ENCODE assay signal across 8 cellular contexts in genomic region chr10:102673961-102674511, GRCh38. TPM values are rescaled to one million over a fixed set of nuclear protein-coding genes. Genes with fewer than 3 reads are reported as not detected.
DNase-seq lines count a peak whose midpoint lies in the region; TF ChIP-seq lines count a peak whose summit lies in the region.

No MANE protein-coding gene starts in this region.

- peak overlapping the region; percentile 69 for H3K4me3 ChIP-seq in ACC112 (ENCODE audit: low read depth, low read length)
- no peak overlapping the region for H3K4me3 ChIP-seq in HEK293 (ENCODE audit: low read depth, low read length)
- H3K4me3 ChIP-seq in sigmoid colon: peak overlapping the region in 3 of 4 donors; percentile 12 to 37 (median 32)

- POLR2A ChIA-PET in HEK293 (lab: Yijun Ruan, JAX): no interaction called here

- peak overlapping the region; percentile 93 to 98 (median 96) for H3K27ac Mint-ChIP-seq in brain

- TF ChIP-seq CTCF in HEK293 (tag by site-specific recombination; IDR thresholded peaks at IDR 0.05) (no peak), brain (conservative IDR thresholded peaks at IDR 0.05) (no peak), sigmoid colon (IDR thresholded peaks at IDR 0.05) (no peak)

- peak overlapping the region; percentile 78 to 85 (median 81) for H3K4me3 Mint-ChIP-seq in brain

- H3K79me2 ChIP-seq in ACC112 (ENCODE audit: control insufficient read depth, insufficient read depth, low read length, unreplicated experiment): no peaks in the 10 kb centered on the region

- H3K36me3 Mint-ChIP-seq in brain: no peaks in the 10 kb centered on the region

- H3K27ac ChIP-seq in ACC112 (ENCODE audit: low read depth, low read length) (peak overlapping the region; percentile 39), HEK293 (ENCODE audit: extremely low read depth, low read depth, low read length) (no peak overlapping the region), sigmoid colon (peak overlapping the region; percentile 67 to 72 (median 69))

- no peak for TF ChIP-seq EP300 in sigmoid colon (IDR thresholded peaks at IDR 0.05)

- 7 to 13% methylated on average over 18 of the region's 18 CpGs for WGBS in sigmoid colon, 2 donors

- no peaks in the 10 kb centered on the region for H3K27me3 Mint-ChIP-seq in brain

- CTCF ChIA-PET in HEK293 (lab: Yijun Ruan, JAX): interaction anchor here (1.0 kb wide), 1 partner anchor 59 kb away, joined by 3 read pairs; no protein-coding TSS in a partner anchor

- H2AFZ ChIP-seq in ACC112 (ENCODE audit: low read length, unreplicated experiment): peak overlapping the region; percentile 95

- DNase-seq in UCSD-AML1 (lab: John Stamatoyannopoulos, UW; ENCODE audit: unreplicated experiment) (peak; percentile 85), iPS-NIHi11 (ENCODE audit: low spot score) (peak; percentile 58), sigmoid colon (peak; percentile 82), NCI-H526 treated with DMSO at 0.1 percent for 48 hours (lab: John Stamatoyannopoulos, UW) (no peak), COLO829 (ENCODE audit: low spot score) (no peak)

- H3K4me1 ChIP-seq in ACC112 (ENCODE audit: control insufficient read depth, insufficient read depth, low read length, unreplicated experiment): peaks cover 44% of the 10 kb centered on the region
- H3K4me1 ChIP-seq in HEK293 (ENCODE audit: control insufficient read depth, insufficient read depth, low read length): peaks cover 15% of the 10 kb centered on the region
- H3K4me1 ChIP-seq in sigmoid colon: peaks cover 0 to 63% (median 43%) of the 10 kb centered on the region in 4 donors

- H3K27me3 ChIP-seq in ACC112 (ENCODE audit: insufficient read depth, low read length) (no peaks in the 10 kb centered on the region), sigmoid colon (no peaks in the 10 kb centered on the region)

- intact Hi-C loops in sigmoid colon (cut with DNase I): no loop called here

- H3K36me3 ChIP-seq in ACC112 (ENCODE audit: insufficient read depth, low read length): no peaks in the 10 kb centered on the region
- H3K36me3 ChIP-seq in HEK293 (ENCODE audit: control insufficient read depth in 2 of 2, insufficient read depth in 1 of 2, low read length in 2 of 2): no peaks in the 10 kb centered on the region
- no peaks in the 10 kb centered on the region for H3K36me3 ChIP-seq in sigmoid colon

- no peak for TF ChIP-seq POLR2A in sigmoid colon (IDR thresholded peaks at IDR 0.05)

- peaks cover 98% of the 10 kb centered on the region for H3K4me1 Mint-ChIP-seq in brain

- H3K9me3 Mint-ChIP-seq in brain: peaks cover 0 to 3% (median 0%) of the 10 kb centered on the region in 5 experiments

- H3K9me3 ChIP-seq in HEK293 (ENCODE audit: control insufficient read depth, insufficient read depth, low read depth, low read length) (no peaks in the 10 kb centered on the region), sigmoid colon (no peaks in the 10 kb centered on the region)

TF ChIP-seq in HEK293, 187 proteins besides CTCF, POLR2A, EP300 and RAD21:
- TF ChIP-seq PBX3 (CRISPR knock-in tag; IDR thresholded peaks at IDR 0.05): no peak
- no peak for TF ChIP-seq ZNF677 (tag by site-specific recombination; IDR thresholded peaks at IDR 0.05)
- TF ChIP-seq PRDM1 (tag by site-specific recombination; IDR thresholded peaks at IDR 0.05): peak; percentile 86
- no peak for TF ChIP-seq SP7 (tag by site-specific recombination; IDR thresholded peaks at IDR 0.05)

RNA-seq across cellular contexts. Expression of gene TRIM8, which starts 29.8 kb away (rescaled TPM):
- polyA plus RNA-seq in brain (ENCODE audit: insufficient read depth, low read depth, low replicate concordance) (97.4 TPM), sigmoid colon (10 to 100 TPM; 25.0 to 53.0 (median 46.8) TPM)
- 10 to 100 TPM; 58.9 to 88.6 (median 67.1) TPM for total RNA-seq in sigmoid colon

RNA-seq across cellular contexts. Expression of gene ARL3, which starts 40.2 kb away (rescaled TPM):
- polyA plus RNA-seq in brain (ENCODE audit: insufficient read depth, low read depth, low replicate concordance) (33.2 TPM), sigmoid colon (1 to 10 TPM; 4.6 to 8.4 (median 5.4) TPM)
- total RNA-seq in sigmoid colon: 10 to 100 TPM in 2 of 4 donors, 1 to 10 TPM in 2; 7.3 to 12.0 (median 9.3) TPM

RNA-seq across cellular contexts. Expression of gene SFXN2, which starts 40.4 kb away (rescaled TPM):
- 5.7 TPM for polyA plus RNA-seq in brain (ENCODE audit: insufficient read depth, low read depth, low replicate concordance)
- total RNA-seq in sigmoid colon: 1 to 10 TPM in 2 of 4 donors, under 1 TPM in 2; 0.66 to 6.1 (median 1.5) TPM
- polyA plus RNA-seq in sigmoid colon: 10 to 100 TPM in 1 of 3 donors, 1 to 10 TPM in 2; 2.4 to 11.6 (median 3.0) TPM

Comparison
In these comparisons a context has a peak if more than half of its experiments do, and no peak if none do; other contexts are left out.
1. DNase-seq: peak in UCSD-AML1 (single experiment), iPS-NIHi11 (single experiment) and sigmoid colon (single experiment); none in NCI-H526 treated with DMSO at 0.1 percent for 48 hours (single experiment) and COLO829 (single experiment).